Comparison of ENCODE assay signal across 9 cellular contexts in genomic region chr1:245512181-245512888, GRCh38.
A peak's percentile ranks its signal among the peaks of the same experiment; 100 is the strongest.
DNase-seq lines count a peak whose midpoint lies in the region; ATAC-seq lines count a peak whose summit lies in the region.
"Had no signal": no experiment of that assay in that cellular context is flagged by ENCODE, and none has a peak within 500 bp of the region (broad histone marks: within the 10 kb centered on the region; RNA-seq: fewer than 3 reads in every experiment).

No MANE protein-coding gene starts in this region.

- ATAC-seq in HG02840 (IDR thresholded peaks at IDR 0.05; ENCODE audit: low FRiP score, unreplicated experiment) = no peak
- ATAC-seq in HG02970 (IDR thresholded peaks at IDR 0.05; ENCODE audit: low FRiP score, unreplicated experiment) = no peak
- no peak for ATAC-seq in HG02623 (IDR thresholded peaks at IDR 0.05; ENCODE audit: unreplicated experiment)

- DNase-seq in G401 (ENCODE audit: low spot score) (peak; percentile 26), NCI-H2081 (lab: John Stamatoyannopoulos, UW) (peak; percentile 17 to 62), cerebellar cortex (ENCODE audit: low spot score) (peak; percentile 22), pons (ENCODE audit: low spot score) (peak; percentile 72), NCI-H82 treated with DMSO at 0.1 percent for 48 hours (lab: John Stamatoyannopoulos, UW; ENCODE audit: unreplicated experiment) (no peak)
- DNase-seq: activated CD4-positive, alpha-beta memory T cell treated with anti-CD3 and anti-CD28 coated beads for 36 hours had no signal

- in situ Hi-C loops in G401 (cut with HindIII; ENCODE audit: low sequenced_read_pairs) = no loop called here
